In the genomic region with DNA sequence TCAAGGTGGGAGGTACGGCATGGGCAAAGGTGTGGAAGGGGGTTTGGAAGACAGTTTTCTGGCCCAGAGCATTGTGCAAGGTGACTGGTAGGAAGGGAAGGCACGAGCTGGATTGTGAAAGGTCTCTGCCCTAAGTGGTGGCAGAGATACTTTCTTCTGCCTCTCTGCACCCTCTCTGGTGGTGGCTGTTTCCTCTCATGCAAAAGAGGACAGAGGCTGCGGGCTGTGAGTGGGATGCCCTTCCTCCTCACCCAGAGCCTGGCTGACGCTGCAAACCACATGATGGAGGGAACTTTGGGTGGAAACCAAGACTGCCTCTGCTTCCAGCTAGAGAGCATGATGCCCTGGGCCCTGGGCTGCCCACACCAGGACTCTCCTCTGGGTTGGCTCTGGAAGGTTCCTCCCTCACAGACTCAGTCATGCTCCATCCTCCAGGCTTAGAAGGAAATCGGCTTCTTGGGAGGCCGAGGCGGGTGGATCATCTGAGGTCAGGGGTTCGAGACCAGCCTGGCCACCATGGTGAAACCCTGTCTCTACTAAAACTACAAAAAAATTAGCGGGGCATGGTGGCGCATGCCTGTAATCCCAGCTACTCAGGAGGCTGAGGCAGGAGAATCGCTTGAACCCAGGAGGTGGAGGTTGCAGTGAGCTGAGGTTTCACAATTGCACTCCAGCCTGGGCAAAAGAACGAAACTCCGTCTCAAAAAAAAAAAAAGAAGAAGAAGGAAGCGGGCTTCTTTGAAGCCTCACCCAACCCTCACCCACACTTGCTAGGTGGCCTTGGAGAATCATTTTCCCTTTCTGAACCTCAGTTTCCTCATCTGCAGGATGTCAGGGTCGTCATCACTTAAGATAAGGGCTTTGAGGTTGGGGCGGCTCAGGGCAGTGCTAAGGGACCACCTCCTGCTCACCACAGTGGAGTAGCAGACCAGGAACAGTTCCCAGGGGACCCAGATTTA, we compare ENCODE assay signal across 9 cellular contexts. TPM values are rescaled to one million over a fixed set of nuclear protein-coding genes. Genes with fewer than 3 reads are reported as not detected.
DNase-seq lines count a peak whose midpoint lies in the region; ATAC-seq, FAIRE-seq and TF ChIP-seq lines count a peak whose summit lies in the region.
"Had no signal": no experiment of that assay in that cellular context is flagged by ENCODE, and none has a peak within 500 bp of the region (broad histone marks: within the 10 kb centered on the region; RNA-seq: fewer than 3 reads in every experiment).

No MANE protein-coding gene starts in this region.

- no peak overlapping the region for H3K4me3 ChIP-seq in osteoblast (ENCODE audit: insufficient read depth, low read length)

- no peak overlapping the region for H3K27ac ChIP-seq in osteoblast (ENCODE audit: low read depth, low read length)
- H3K27ac ChIP-seq: parathyroid adenoma had no signal

- H3K4me3 Mint-ChIP-seq in T-helper 1 cell treated with Interleukin-12 subunit alpha and Interleukin-12 subunit beta and Interleukin-4 antibody, amounts not matched to agents 30 μg/mL and 1 μg/mL, for 36 hours = peak overlapping the region; percentile 71
- H3K4me3 Mint-ChIP-seq in dendritic cell treated with granulocyte-macrophage colony-stimulating factor and Interleukin-4, amounts not matched to agents 40 ng/mL and 50 ng/mL, for 4 days = peak overlapping the region; percentile 52
- H3K4me3 Mint-ChIP-seq in Calu3 (ENCODE audit: low read depth, unreplicated experiment) = no peak overlapping the region

- DNase-seq in GM12891 (ENCODE audit: insufficient read length, low spot score) (no peak), osteoblast (ENCODE audit: insufficient read length, low spot score, missing footprints) (no peak), inferior parietal cortex (ENCODE audit: extremely low spot score) (no peak), Calu3 (no peak)
- peak; percentile 52 to 60 for DNase-seq in stimulated activated CD4-positive, alpha-beta T cell treated with anti-CD3 and anti-CD28 coated beads, Interleukin-1b, Interleukin-23, amount 100 ng/mL, for 4 hours (ENCODE audit: low read depth in 2 of 2)

- peaks cover 77% of the 10 kb centered on the region for H3K4me1 Mint-ChIP-seq in T-helper 1 cell treated with Interleukin-12 subunit alpha and Interleukin-12 subunit beta and Interleukin-4 antibody, amounts not matched to agents 30 μg/mL and 1 μg/mL, for 36 hours (ENCODE audit: low read depth)
- peaks cover 74% of the 10 kb centered on the region for H3K4me1 Mint-ChIP-seq in dendritic cell treated with granulocyte-macrophage colony-stimulating factor and Interleukin-4, amounts not matched to agents 40 ng/mL and 50 ng/mL, for 4 days (ENCODE audit: low read depth)
- H3K4me1 Mint-ChIP-seq in Calu3 (ENCODE audit: low read depth, unreplicated experiment) = no peaks in the 10 kb centered on the region

- no peaks in the 10 kb centered on the region for H3K27me3 Mint-ChIP-seq in T-helper 1 cell treated with Interleukin-12 subunit alpha and Interleukin-12 subunit beta and Interleukin-4 antibody, amounts not matched to agents 30 μg/mL and 1 μg/mL, for 36 hours (ENCODE audit: low read depth)
- H3K27me3 Mint-ChIP-seq in dendritic cell treated with granulocyte-macrophage colony-stimulating factor and Interleukin-4, amounts not matched to agents 40 ng/mL and 50 ng/mL, for 4 days = no peaks in the 10 kb centered on the region
- H3K27me3 Mint-ChIP-seq in Calu3 (ENCODE audit: unreplicated experiment) = peaks cover 58% of the 10 kb centered on the region

- CTCF ChIA-PET in Calu3 (lab: Charles Lee) = no interaction called here

- no peaks in the 10 kb centered on the region for H3K9me3 ChIP-seq in osteoblast (ENCODE audit: low read depth, low read length)

- peaks cover 59% of the 10 kb centered on the region for H3K36me3 Mint-ChIP-seq in T-helper 1 cell treated with Interleukin-12 subunit alpha and Interleukin-12 subunit beta and Interleukin-4 antibody, amounts not matched to agents 30 μg/mL and 1 μg/mL, for 36 hours (ENCODE audit: low read depth)
- H3K36me3 Mint-ChIP-seq in dendritic cell treated with granulocyte-macrophage colony-stimulating factor and Interleukin-4, amounts not matched to agents 40 ng/mL and 50 ng/mL, for 4 days (ENCODE audit: low read depth) = peaks cover 68% of the 10 kb centered on the region
- H3K36me3 Mint-ChIP-seq in Calu3 (ENCODE audit: insufficient read depth, unreplicated experiment) = no peaks in the 10 kb centered on the region

- H3K27me3 ChIP-seq in osteoblast (ENCODE audit: insufficient read depth, low read length) = peaks cover 8% of the 10 kb centered on the region

- peak; percentile 71 for ATAC-seq in HG02885 (IDR thresholded peaks at IDR 0.05; ENCODE audit: poor library complexity, unreplicated experiment)

- no peak overlapping the region for H3K4me2 ChIP-seq in osteoblast (ENCODE audit: insufficient read depth, low read length)

- H3K79me2 ChIP-seq in osteoblast (ENCODE audit: insufficient read depth, low read length) = no peaks in the 10 kb centered on the region
- H3K79me2 ChIP-seq: parathyroid adenoma had no signal

- H3K36me3 ChIP-seq in osteoblast (ENCODE audit: insufficient read depth, low read length) = no peaks in the 10 kb centered on the region

- TF ChIP-seq POLR2A in GM12891 (IDR thresholded peaks at IDR 0.05; ENCODE audit: low read depth, low read length) = no peak

- intact Hi-C loops in dendritic cell treated with granulocyte-macrophage colony-stimulating factor and Interleukin-4, amounts not matched to agents 40 ng/mL and 50 ng/mL, for 4 days (cut with micrococcal nuclease) = loop anchor here (2.0 kb wide), 1 partner anchor 14 kb away; no protein-coding TSS in a partner anchor
- intact Hi-C loops in Calu3 (cut with micrococcal nuclease; ENCODE audit: unreplicated experiment) = no loop called here

- TF ChIP-seq CTCF in osteoblast (IDR thresholded peaks at IDR 0.05; ENCODE audit: extremely low read depth, low read depth, low read length) (no peak), Calu3 (IDR thresholded peaks at IDR 0.05; ENCODE audit: unreplicated experiment) (no peak)

- FAIRE-seq in GM12891 (lab: Jason Lieb, UNC) = peak; percentile 97

- no TSS peak for BruUV-seq in Calu3 (replicated peaks; lab: Mats Ljungman, UMichigan)

- peak overlapping the region; percentile 82 for H3K27ac Mint-ChIP-seq in T-helper 1 cell treated with Interleukin-12 subunit alpha and Interleukin-12 subunit beta and Interleukin-4 antibody, amounts not matched to agents 30 μg/mL and 1 μg/mL, for 36 hours
- peak overlapping the region; percentile 87 for H3K27ac Mint-ChIP-seq in dendritic cell treated with granulocyte-macrophage colony-stimulating factor and Interleukin-4, amounts not matched to agents 40 ng/mL and 50 ng/mL, for 4 days
- no peak overlapping the region for H3K27ac Mint-ChIP-seq in Calu3 (ENCODE audit: unreplicated experiment)

- no peaks in the 10 kb centered on the region for H4K20me1 ChIP-seq in osteoblast (ENCODE audit: insufficient read depth, low read length)

- H3K9me3 Mint-ChIP-seq in T-helper 1 cell treated with Interleukin-12 subunit alpha and Interleukin-12 subunit beta and Interleukin-4 antibody, amounts not matched to agents 30 μg/mL and 1 μg/mL, for 36 hours = no peaks in the 10 kb centered on the region
- H3K9me3 Mint-ChIP-seq in dendritic cell treated with granulocyte-macrophage colony-stimulating factor and Interleukin-4, amounts not matched to agents 40 ng/mL and 50 ng/mL, for 4 days = no peaks in the 10 kb centered on the region
- no peaks in the 10 kb centered on the region for H3K9me3 Mint-ChIP-seq in Calu3 (ENCODE audit: low read depth, unreplicated experiment)

- no peak overlapping the region for H2AFZ ChIP-seq in osteoblast (ENCODE audit: low read length)
- H2AFZ ChIP-seq: parathyroid adenoma had no signal

- H3K4me1 ChIP-seq in osteoblast (ENCODE audit: insufficient read depth, low read length) = no peaks in the 10 kb centered on the region
- H3K4me1 ChIP-seq: parathyroid adenoma had no signal

TF ChIP-seq in GM12891, 5 proteins besides CTCF, POLR2A, EP300 and RAD21:
- no peak for TF ChIP-seq SPI1 (IDR thresholded peaks at IDR 0.05; ENCODE audit: low read depth, low read length)
- no peak for TF ChIP-seq PAX5 (IDR thresholded peaks at IDR 0.05; ENCODE audit: insufficient read depth, low read length, severe bottlenecking)
- peak; percentile 54; the same call in 1 of the 2 replicates for TF ChIP-seq POU2F2 (IDR thresholded peaks at IDR 0.05; ENCODE audit: low read depth, low read length)
- no peak for TF ChIP-seq POLR2AphosphoS5 (IDR thresholded peaks at IDR 0.05; ENCODE audit: low read depth, low read length)

RNA-seq across cellular contexts. Expression of a gene that starts 8.3 kb away (rescaled TPM):
- polyA plus RNA-seq in GM12891 (2012; ENCODE audit: low read depth, missing spikeins) = 5.2 TPM
- not detected in 2 replicates for total RNA-seq in osteoblast
- not detected in 2 replicates for total RNA-seq in Calu3 (2022)

Comparison
In these comparisons a context has a peak if more than half of its experiments do, and no peak if none do; other contexts are left out.
1. DNase-seq: peak in stimulated activated CD4-positive, alpha-beta T cell treated with anti-CD3 and anti-CD28 coated beads, Interleukin-1b, Interleukin-23, amount 100 ng/mL, for 4 hours (2 of 2); none in GM12891 (single experiment), osteoblast (single experiment), inferior parietal cortex (single experiment) and Calu3 (single experiment).